In the genomic region with DNA sequence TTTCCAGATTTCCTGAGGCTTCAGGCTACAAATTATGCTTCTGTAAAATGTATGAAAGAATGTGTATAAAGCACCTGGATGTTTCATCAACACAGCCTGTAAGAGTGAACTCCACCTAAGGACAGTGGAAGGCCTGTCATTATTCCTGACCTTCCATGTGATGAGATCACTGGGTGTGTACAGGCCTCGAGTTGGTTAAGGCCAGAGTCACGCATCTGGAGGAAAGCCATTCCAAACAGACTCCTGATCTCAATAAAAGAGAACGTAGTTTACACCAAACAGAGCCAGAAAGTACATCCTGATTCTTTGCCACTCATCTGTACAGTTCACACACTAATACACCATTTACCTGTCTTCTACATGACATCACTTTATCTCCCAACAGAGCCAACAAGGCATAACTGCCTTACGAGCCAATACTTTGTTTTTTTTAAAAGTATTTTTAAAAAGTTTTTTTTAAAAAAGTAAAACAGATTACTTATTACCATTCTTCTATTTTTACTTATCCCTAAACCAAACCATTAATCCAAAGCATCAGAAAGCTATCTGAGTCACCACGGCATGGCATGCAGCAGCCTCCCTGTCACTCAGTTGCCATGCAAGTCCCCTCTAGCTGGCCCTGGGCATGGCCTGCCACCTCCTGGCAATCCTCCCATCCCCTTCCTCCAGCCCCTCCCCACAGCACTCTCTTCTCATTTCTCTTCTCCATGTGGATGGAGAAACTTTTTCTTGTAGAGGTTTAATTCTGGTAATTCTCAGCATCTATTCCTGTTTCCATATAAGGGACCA, we compare ENCODE assay signal across 16 cellular contexts.
DNase-seq lines count a peak whose midpoint lies in the region; ATAC-seq, FAIRE-seq and TF ChIP-seq lines count a peak whose summit lies in the region.
"Had no signal": no experiment of that assay in that cellular context is flagged by ENCODE, and none has a peak within 500 bp of the region (broad histone marks: within the 10 kb centered on the region; RNA-seq: fewer than 3 reads in every experiment).

No MANE protein-coding gene starts in this region.

- H3K4me3 ChIP-seq in HepG2 (replicated peaks in 1 of 3; ENCODE audit: insufficient read depth in 1 of 3, low read depth in 2 of 3, low read length in 3 of 3), result no peak overlapping the region
- H3K4me3 ChIP-seq: lung had no signal

- peaks cover 15% of the 10 kb centered on the region for H3K36me3 Mint-ChIP-seq in Calu3 (ENCODE audit: insufficient read depth, unreplicated experiment)

- H3K9me3 ChIP-seq in HepG2 (ENCODE audit: low read length), result no peaks in the 10 kb centered on the region

- POLR2A ChIA-PET in HepG2 (lab: Yijun Ruan, JAX), result no interaction called here

- in situ Hi-C loops in HepG2 (cut with HindIII; ENCODE audit: extremely low pct_ligation_motif_present, low pct_unique_long_range_greater_than_20kb), result no loop called here

- no peak overlapping the region for H3K27ac ChIP-seq in HepG2 (ENCODE audit: extremely low read length, insufficient read depth, low read length)

- TF ChIP-seq RAD21 in HepG2 (CRISPR knock-in tag; IDR thresholded peaks at IDR 0.05), result no peak

- WGBS in HepG2 (ENCODE audit: low lambda C conversion rate), result 91% methylated on average over 5 of the region's 5 CpGs

- TF ChIP-seq EP300 in HepG2 (IDR thresholded peaks at IDR 0.05; ENCODE audit: low read depth in 2 of 2, low read length in 2 of 2) (no peak), HepG2 (CRISPR knock-in tag; IDR thresholded peaks at IDR 0.05; ENCODE audit: borderline replicate concordance) (no peak)

- H3K27me3 Mint-ChIP-seq in Calu3 (ENCODE audit: unreplicated experiment), result no peaks in the 10 kb centered on the region

- H4K20me1 ChIP-seq in HepG2 (ENCODE audit: insufficient read depth, low read length), result no peaks in the 10 kb centered on the region

- H3K4me1 Mint-ChIP-seq in Calu3 (ENCODE audit: low read depth, unreplicated experiment), result peaks cover 23% of the 10 kb centered on the region

- H3K4me2 ChIP-seq in HepG2 (ENCODE audit: low read depth, low read length), result no peak overlapping the region

- H3K4me1 ChIP-seq in HepG2 (ENCODE audit: insufficient read depth, low read length), result no peaks in the 10 kb centered on the region

- H3K79me2 ChIP-seq in HepG2 (ENCODE audit: insufficient read depth, low read length), result no peaks in the 10 kb centered on the region

- no peak overlapping the region for H3K4me3 Mint-ChIP-seq in Calu3 (ENCODE audit: low read depth, unreplicated experiment)

- TF ChIP-seq POLR2A in HepG2 (IDR thresholded peaks at IDR 0.05; ENCODE audit: insufficient read depth in 1 of 2, low read depth in 2 of 2, low read length in 2 of 2) (no peak), erythroblast (IDR thresholded peaks at IDR 0.05; ENCODE audit: low read length) (no peak)

- no peaks in the 10 kb centered on the region for H3K27me3 ChIP-seq in HepG2 (ENCODE audit: control insufficient read depth in 1 of 2, insufficient read depth in 2 of 2, low read length in 2 of 2)

- peaks cover 43 to 82% of the 10 kb centered on the region in 2 experiments for H3K36me3 ChIP-seq in HepG2 (replicated peaks in 1 of 2; ENCODE audit: control insufficient read depth in 1 of 2, insufficient read depth in 2 of 2, low read length in 2 of 2)

- H3K9ac ChIP-seq in HepG2 (ENCODE audit: insufficient read depth, low read depth, low read length), result no peak overlapping the region

- TF ChIP-seq CTCF in HepG2 (CRISPR knock-in tag; IDR thresholded peaks at IDR 0.05) (no peak), Calu3 (IDR thresholded peaks at IDR 0.05; ENCODE audit: unreplicated experiment) (no peak)

- H3K9me3 Mint-ChIP-seq in Calu3 (ENCODE audit: low read depth, unreplicated experiment), result no peaks in the 10 kb centered on the region

- DNase-seq in Right ventricle myocardium inferior (ENCODE audit: missing footprints), result no peak
- DNase-seq in cardiac septum (ENCODE audit: low spot score), result no peak
- peak; percentile 57 for DNase-seq in dedifferentiated amniotic fluid mesenchymal stem cell (ENCODE audit: extremely low spot score)
- no peak for DNase-seq in HepG2 (ENCODE audit: low spot score)
- no peak for DNase-seq in stimulated activated CD8-positive, alpha-beta memory T cell treated with anti-CD3 and anti-CD28 coated beads, Interleukin-4, amount 100 ng/mL, for 48 hours
- DNase-seq in erythroblast (lab: John Stamatoyannopoulos, UW), result no peak
- DNase-seq in cortex of kidney (lab: John Stamatoyannopoulos, UW), result no peak
- no peak for DNase-seq in Calu3
- DNase-seq: activated CD8-positive, alpha-beta memory T cell treated with anti-CD3 and anti-CD28 coated beads for 24 hours; AML-193; effector CD4-positive, alpha-beta T cell; NCI-H1694 treated with DMSO at 0.1 percent for 48 hours; SIG-M5; stimulated activated CD4-positive, alpha-beta T cell treated with anti-CD3 and anti-CD28 coated beads, Interleukin-2, amount 100 ng/mL, for 24 hours had no signal

- CTCF ChIA-PET in HepG2 (lab: Yijun Ruan, JAX; ENCODE audit: low intra/inter-chr PET ratio, low total read pairs) (no interaction called here), Calu3 (lab: Charles Lee) (no interaction called here)

- BruUV-seq in HepG2 (replicated peaks; lab: Mats Ljungman, UMichigan) (no TSS peak), Calu3 (replicated peaks; lab: Mats Ljungman, UMichigan) (no TSS peak)

- ATAC-seq in Right ventricle myocardium inferior (peak; percentile 47), HepG2 (no peak)

- H2AFZ ChIP-seq in HepG2 (ENCODE audit: low read length), result no peak overlapping the region

- intact Hi-C loops in Right ventricle myocardium inferior (cut with DNase I) (no loop called here), cardiac septum (cut with DNase I) (no loop called here), HepG2 (cut with micrococcal nuclease; ENCODE audit: unreplicated experiment) (no loop called here), Calu3 (cut with micrococcal nuclease; ENCODE audit: unreplicated experiment) (no loop called here)

- no peak overlapping the region for H3K27ac Mint-ChIP-seq in Calu3 (ENCODE audit: unreplicated experiment)

- no peak for FAIRE-seq in HepG2 (lab: Jason Lieb, UNC)
- FAIRE-seq: urothelium cell line had no signal

TF ChIP-seq in HepG2, 621 proteins besides CTCF, POLR2A, EP300 and RAD21:
- TF ChIP-seq RBM22 (optimal IDR thresholded peaks at IDR 0.05; ENCODE audit: low read length) (peak; percentile 45), FLYWCH1 (CRISPR knock-in tag; IDR thresholded peaks at IDR 0.05) (no peak)
